In genomic region chr15:101122266-101122665, GRCh38 we compare ENCODE assay signal across 10 cellular contexts.
DNase-seq lines count a peak whose midpoint lies in the region; ATAC-seq, FAIRE-seq and TF ChIP-seq lines count a peak whose summit lies in the region.
"Had no signal": no experiment of that assay in that cellular context is flagged by ENCODE, and none has a peak within 500 bp of the region (broad histone marks: within the 10 kb centered on the region; RNA-seq: fewer than 3 reads in every experiment).

No MANE protein-coding gene starts in this region.

- intact Hi-C loops in esophagus muscularis mucosa (cut with DNase I): no loop called here
- intact Hi-C loops in ovary (cut with DNase I): loop anchor here in 2 of 4 donors (5.0 to 10.0 kb wide), 3 partner anchors 63 to 133 kb away; partner anchors contain the start of gene CHSY1 (in 2 of the 2)

- H3K27me3 ChIP-seq in BE2C: no peaks in the 10 kb centered on the region
- no peaks in the 10 kb centered on the region for H3K27me3 ChIP-seq in Loucy (ENCODE audit: insufficient read depth, low read length, poor library complexity, severe bottlenecking)
- no peaks in the 10 kb centered on the region for H3K27me3 ChIP-seq in esophagus muscularis mucosa
- H3K27me3 ChIP-seq in ovary: no peaks in the 10 kb centered on the region

- H2AFZ ChIP-seq in Loucy (ENCODE audit: low read length): no peak overlapping the region

- FAIRE-seq in HTR-8/SVneo (lab: Jason Lieb, UNC): no peak
- FAIRE-seq: GM18507 had no signal

- H3F3A ChIP-seq in Loucy (ENCODE audit: low read depth): peaks cover 14% of the 10 kb centered on the region

- no peak for TF ChIP-seq CTCF in BE2C (IDR thresholded peaks at IDR 0.05; ENCODE audit: low read depth, low read length)
- TF ChIP-seq CTCF in Loucy (conservative IDR thresholded peaks at IDR 0.05; ENCODE audit: low read length): no peak
- no peak for TF ChIP-seq CTCF in esophagus muscularis mucosa (IDR thresholded peaks at IDR 0.05)
- no peak for TF ChIP-seq CTCF in ovary (IDR thresholded peaks at IDR 0.05)

- H3K9me3 ChIP-seq in BE2C (no peaks in the 10 kb centered on the region), Loucy (ENCODE audit: insufficient read depth, low read depth, low read length) (no peaks in the 10 kb centered on the region), esophagus muscularis mucosa (no peaks in the 10 kb centered on the region), ovary (no peaks in the 10 kb centered on the region)

- no peaks in the 10 kb centered on the region for H4K20me1 ChIP-seq in Loucy (ENCODE audit: insufficient read depth, low read length, poor library complexity, severe bottlenecking)

- peak overlapping the region in 3 of 4 donors; percentile 69 to 72 (median 69) for H3K27ac ChIP-seq in esophagus muscularis mucosa (replicated peaks in 1 of 4)
- H3K27ac ChIP-seq in ovary: peak overlapping the region; percentile 7 to 61

- H3K4me1 ChIP-seq in BE2C (peaks cover 17% of the 10 kb centered on the region), Loucy (ENCODE audit: insufficient read depth, low read length, poor library complexity, severe bottlenecking) (peaks cover 72% of the 10 kb centered on the region), esophagus muscularis mucosa (peaks cover 23 to 33% (median 28%) of the 10 kb centered on the region in 4 donors), ovary (ENCODE audit: insufficient read depth) (peaks cover 10% of the 10 kb centered on the region)

- H3K79me2 ChIP-seq in Loucy (ENCODE audit: insufficient read depth, low read length): no peaks in the 10 kb centered on the region

- peak overlapping the region; percentile 68 for H3K4me2 ChIP-seq in Loucy (ENCODE audit: low read depth, low read length, poor library complexity, severe bottlenecking)

- H3K9me2 ChIP-seq in Loucy (replicated peaks; ENCODE audit: low read depth, low read length): no peaks in the 10 kb centered on the region

- H3K4me3 ChIP-seq in BE2C (ENCODE audit: low read depth, low read length) (peak overlapping the region; percentile 22; the same call in 1 of the 2 replicates), Loucy (ENCODE audit: low read length, poor library complexity, severe bottlenecking) (no peak overlapping the region), esophagus muscularis mucosa (peak overlapping the region in 3 of 4 donors; percentile 39 to 51 (median 43)), ovary (no peak overlapping the region)

- WGBS in esophagus muscularis mucosa: 74% methylated on average over 11 of the region's 11 CpGs
- 78 to 84% (median 82%) methylated on average over 11 of the region's 11 CpGs for WGBS in ovary, 3 donors

- no peak for ATAC-seq in GM18498 (IDR thresholded peaks at IDR 0.05; ENCODE audit: unreplicated experiment)

- peak overlapping the region; percentile 71 for H3K9ac ChIP-seq in Loucy (ENCODE audit: low read depth, low read length, poor library complexity, severe bottlenecking)

- no peak for TF ChIP-seq EP300 in esophagus muscularis mucosa (IDR thresholded peaks at IDR 0.05)
- no peak for TF ChIP-seq EP300 in ovary (IDR thresholded peaks at IDR 0.05)

- DNase-seq in BE2C: no peak
- no peak for DNase-seq in esophagus muscularis mucosa (ENCODE audit: extremely low spot score)
- no peak for DNase-seq in ovary
- no peak for DNase-seq in HTR-8/SVneo (ENCODE audit: insufficient read length, low spot score)
- DNase-seq in dermis blood vessel endothelial cell: no peak
- DNase-seq in GM03348 (ENCODE audit: low spot score): no peak
- DNase-seq: activated CD4-positive, CD25-positive, alpha-beta regulatory T cell treated with anti-CD3 and anti-CD28 coated beads, Interleukin-2, amount 50 U/mL, for 72 hours had no signal

- H3K36me3 ChIP-seq in BE2C: no peaks in the 10 kb centered on the region
- H3K36me3 ChIP-seq in Loucy (ENCODE audit: insufficient read depth, low read length): no peaks in the 10 kb centered on the region
- no peaks in the 10 kb centered on the region for H3K36me3 ChIP-seq in esophagus muscularis mucosa
- no peaks in the 10 kb centered on the region for H3K36me3 ChIP-seq in ovary

- TF ChIP-seq POLR2A in esophagus muscularis mucosa (IDR thresholded peaks at IDR 0.05; ENCODE audit: low read depth): no peak
- no peak for TF ChIP-seq POLR2A in ovary (IDR thresholded peaks at IDR 0.05)

Comparison
In these comparisons a context has a peak if more than half of its experiments do, and no peak if none do; other contexts are left out.
1. H3K4me3 ChIP-seq: peak in BE2C (single experiment) and esophagus muscularis mucosa (3 of 4); none in Loucy (single experiment) and ovary (single experiment).